19 cellular contexts compared by ENCODE assay signal in genomic region chr1:101245575-101245927, GRCh38.
"Had no signal": no experiment of that assay in that cellular context is flagged by ENCODE, and none has a peak within 500 bp of the region (broad histone marks: within the 10 kb centered on the region; RNA-seq: fewer than 3 reads in every experiment).

No MANE protein-coding gene starts in this region.

- H3K27ac ChIP-seq: breast epithelium, gastrocnemius medialis, right atrium auricular region had no signal

- H3K4me3 Mint-ChIP-seq: activated CD8-positive, alpha-beta memory T cell treated with anti-CD3 and anti-CD28 coated beads, Interleukin-2, amount 10 ng/mL, durations not matched to agents 7 days and 5 days; activated T-cell treated with anti-CD3 and anti-CD28 coated beads, Interleukin-2, amount 50 U/mL, for 24 hours; endodermal cell; nephron; type B pancreatic cell had no signal

- H3K4me3 ChIP-seq: breast epithelium, gastrocnemius medialis, right atrium auricular region had no signal

- H3K9me3 Mint-ChIP-seq: activated naive CD8-positive, alpha-beta T cell treated with anti-CD3 and anti-CD28 coated beads, Interleukin-2, amount 50 U/mL, for 24 hours; activated T-cell treated with anti-CD3 and anti-CD28 coated beads, Interleukin-2, amount 50 U/mL, for 24 hours; endodermal cell; nephron; type B pancreatic cell had no signal

- H3K36me3 ChIP-seq: breast epithelium, gastrocnemius medialis had no signal

- ATAC-seq: activated CD4-positive, CD25-positive, alpha-beta regulatory T cell treated with anti-CD3 and anti-CD28 coated beads, Interleukin-2, amount 50 U/mL, for 24 hours; activated CD8-positive, alpha-beta memory T cell treated with anti-CD3 and anti-CD28 coated beads, Interleukin-2, amount 10 ng/mL, durations not matched to agents 7 days and 5 days; activated naive CD8-positive, alpha-beta T cell treated with anti-CD3 and anti-CD28 coated beads, Interleukin-2, amount 50 U/mL, for 24 hours; gastrocnemius medialis; left lobe of liver had no signal

- DNase-seq: activated CD8-positive, alpha-beta memory T cell treated with anti-CD3 and anti-CD28 coated beads, Interleukin-2, amount 10 ng/mL, durations not matched to agents 7 days and 5 days; activated effector memory CD4-positive, alpha-beta T cell treated with anti-CD3 and anti-CD28 coated beads, Interleukin-2, amount 50 U/mL, for 16 hours; activated naive CD8-positive, alpha-beta T cell treated with anti-CD3 and anti-CD28 coated beads, Interleukin-2, amount 50 U/mL, for 24 hours; activated T-cell treated with anti-CD3 and anti-CD28 coated beads, Interleukin-2, amount 50 U/mL, for 24 hours; aorta; endodermal cell; gastrocnemius medialis; occipital lobe; stimulated activated CD4-positive, alpha-beta T cell treated with anti-CD3 and anti-CD28 coated beads, Interleukin-2, amount 100 ng/mL, for 48 hours; stimulated activated naive CD4-positive, alpha-beta T cell treated with Interleukin-2 at 50 U/mL for 16 hours; SW 1271; T-helper 9 cell had no signal

- H3K4me1 ChIP-seq: breast epithelium, gastrocnemius medialis had no signal

- H3K27ac Mint-ChIP-seq: activated CD8-positive, alpha-beta memory T cell treated with anti-CD3 and anti-CD28 coated beads, Interleukin-2, amount 10 ng/mL, durations not matched to agents 7 days and 5 days; endodermal cell; nephron; progenitor cell of endocrine pancreas; type B pancreatic cell had no signal

- H3K9me3 ChIP-seq: breast epithelium, gastrocnemius medialis, right atrium auricular region had no signal

- H3K27me3 Mint-ChIP-seq: activated CD8-positive, alpha-beta memory T cell treated with anti-CD3 and anti-CD28 coated beads, Interleukin-2, amount 10 ng/mL, durations not matched to agents 7 days and 5 days; activated naive CD8-positive, alpha-beta T cell treated with anti-CD3 and anti-CD28 coated beads, Interleukin-2, amount 50 U/mL, for 24 hours; activated T-cell treated with anti-CD3 and anti-CD28 coated beads, Interleukin-2, amount 50 U/mL, for 24 hours had no signal

- H3K27me3 ChIP-seq: gastrocnemius medialis, right atrium auricular region had no signal
